In genomic region chr6:6841571-6841970, GRCh38 we compare ENCODE assay signal across 13 cellular contexts.
DNase-seq lines count a peak whose midpoint lies in the region; ATAC-seq and TF ChIP-seq lines count a peak whose summit lies in the region.
"Had no signal": no experiment of that assay in that cellular context is flagged by ENCODE, and none has a peak within 500 bp of the region (broad histone marks: within the 10 kb centered on the region; RNA-seq: fewer than 3 reads in every experiment).

No MANE protein-coding gene starts in this region.

- H3K36me3 ChIP-seq in Loucy (ENCODE audit: insufficient read depth, low read length) (no peaks in the 10 kb centered on the region), endodermal cell (ENCODE audit: control insufficient read depth, insufficient read depth, low read length) (no peaks in the 10 kb centered on the region), hepatocyte (replicated peaks; ENCODE audit: insufficient read depth, low read depth) (no peaks in the 10 kb centered on the region), aorta (ENCODE audit: control insufficient read depth in 1 of 2, insufficient read depth in 2 of 2, low read length in 1 of 2) (no peaks in the 10 kb centered on the region)

- H3K4me2 ChIP-seq in Loucy (ENCODE audit: low read depth, low read length, poor library complexity, severe bottlenecking) (no peak overlapping the region), hepatocyte (no peak overlapping the region)

- no peak overlapping the region for H3K9ac ChIP-seq in Loucy (ENCODE audit: low read depth, low read length, poor library complexity, severe bottlenecking)
- no peak overlapping the region for H3K9ac ChIP-seq in endodermal cell (ENCODE audit: extremely low read depth, low read length, poor library complexity, severe bottlenecking)

- H3K9me3 Mint-ChIP-seq in osteocyte (ENCODE audit: unreplicated experiment) (peaks cover 11% of the 10 kb centered on the region), endodermal cell (peaks cover 8% of the 10 kb centered on the region)

- H3K27me3 Mint-ChIP-seq in osteocyte (ENCODE audit: unreplicated experiment) (peaks cover 23% of the 10 kb centered on the region), endodermal cell (ENCODE audit: insufficient read depth) (peaks cover 26% of the 10 kb centered on the region)

- no peak overlapping the region for H3K27ac Mint-ChIP-seq in osteocyte (ENCODE audit: unreplicated experiment)
- H3K27ac Mint-ChIP-seq in endodermal cell: no peak overlapping the region
- H3K27ac Mint-ChIP-seq: activated T-helper 17 cell treated with anti-CD3 and anti-CD28 coated beads, Interleukin-2, amount 50 U/mL, for 72 hours; nephron progenitor cell had no signal

- WGBS in endodermal cell (ENCODE audit: insufficient coverage in 1 of 2, insufficient read length in 1 of 2), 2 experiments: 85 to 96% methylated on average over 3 of the region's 3 CpGs
- WGBS in hepatocyte (ENCODE audit: low lambda C conversion rate, missing lambda C conversion rate): 87% methylated on average over 3 of the region's 3 CpGs
- 52% methylated on average over 3 of the region's 3 CpGs for WGBS in aorta, 2 donors

- no peaks in the 10 kb centered on the region for H3K36me3 Mint-ChIP-seq in osteocyte (ENCODE audit: unreplicated experiment)
- no peaks in the 10 kb centered on the region for H3K36me3 Mint-ChIP-seq in endodermal cell (ENCODE audit: low read depth)

- H2AFZ ChIP-seq in Loucy (ENCODE audit: low read length) (peak overlapping the region; percentile 5; the same call in 1 of the 2 replicates), hepatocyte (no peak overlapping the region)

- H3K4me3 Mint-ChIP-seq in osteocyte (ENCODE audit: unreplicated experiment) (no peak overlapping the region), endodermal cell (no peak overlapping the region)
- H3K4me3 Mint-ChIP-seq: activated T-helper 17 cell treated with anti-CD3 and anti-CD28 coated beads, Interleukin-2, amount 50 U/mL, for 72 hours; nephron progenitor cell had no signal

- H4K20me1 ChIP-seq in Loucy (ENCODE audit: insufficient read depth, low read length, poor library complexity, severe bottlenecking): no peaks in the 10 kb centered on the region
- no peaks in the 10 kb centered on the region for H4K20me1 ChIP-seq in hepatocyte (ENCODE audit: insufficient read depth, poor library complexity, severe bottlenecking)

- no peaks in the 10 kb centered on the region for H3F3A ChIP-seq in Loucy (ENCODE audit: low read depth)

- no peaks in the 10 kb centered on the region for H3K27me3 ChIP-seq in Loucy (ENCODE audit: insufficient read depth, low read length, poor library complexity, severe bottlenecking)
- peaks cover 25% of the 10 kb centered on the region for H3K27me3 ChIP-seq in endodermal cell (ENCODE audit: control insufficient read depth, insufficient read depth, low read length, poor library complexity, severe bottlenecking)
- H3K27me3 ChIP-seq in hepatocyte: no peaks in the 10 kb centered on the region
- no peaks in the 10 kb centered on the region for H3K27me3 ChIP-seq in aorta (ENCODE audit: control insufficient read depth in 1 of 2, insufficient read depth in 2 of 2, low read length in 1 of 2)

- peaks cover 10% of the 10 kb centered on the region; the same call in 1 of the 2 replicates for H3K9me3 ChIP-seq in Loucy (ENCODE audit: insufficient read depth, low read depth, low read length)
- peaks cover 7% of the 10 kb centered on the region for H3K9me3 ChIP-seq in endodermal cell (ENCODE audit: control insufficient read depth, low read length)
- no peaks in the 10 kb centered on the region for H3K9me3 ChIP-seq in hepatocyte (ENCODE audit: low read depth)
- H3K9me3 ChIP-seq in aorta (ENCODE audit: control insufficient read depth, low read length): peaks cover 1% of the 10 kb centered on the region

- peak; percentile 82 for DNase-seq in DMS 273 (lab: John Stamatoyannopoulos, UW; ENCODE audit: unreplicated experiment)
- peak; percentile 3 for DNase-seq in SHP77 treated with DMSO at 0.1 percent for 48 hours (lab: John Stamatoyannopoulos, UW)
- peak; percentile 54 for DNase-seq in osteocyte (ENCODE audit: extremely low spot score, unreplicated experiment)
- DNase-seq in endodermal cell: no peak
- no peak for DNase-seq in hepatocyte (ENCODE audit: low spot score)
- DNase-seq in aorta: no peak
- DNase-seq: EL, MM.1S, NCI-H2081, nephron progenitor cell had no signal

- no peaks in the 10 kb centered on the region for H3K9me2 ChIP-seq in Loucy (replicated peaks; ENCODE audit: low read depth, low read length)
- H3K9me2 ChIP-seq in hepatocyte (replicated peaks; ENCODE audit: insufficient read depth): no peaks in the 10 kb centered on the region

- H3K4me1 ChIP-seq in Loucy (ENCODE audit: insufficient read depth, low read length, poor library complexity, severe bottlenecking) (peaks cover 8% of the 10 kb centered on the region), endodermal cell (ENCODE audit: control insufficient read depth, insufficient read depth, low read length) (no peaks in the 10 kb centered on the region), hepatocyte (ENCODE audit: insufficient read depth) (peaks cover 8% of the 10 kb centered on the region), aorta (ENCODE audit: control insufficient read depth in 1 of 2, insufficient read depth in 2 of 2, low read length in 2 of 2) (no peaks in the 10 kb centered on the region)

- H3K79me2 ChIP-seq in Loucy (ENCODE audit: insufficient read depth, low read length) (no peaks in the 10 kb centered on the region), hepatocyte (no peaks in the 10 kb centered on the region)

- H3K4me1 Mint-ChIP-seq in osteocyte (ENCODE audit: unreplicated experiment): no peaks in the 10 kb centered on the region
- H3K4me1 Mint-ChIP-seq in endodermal cell: peaks cover 5% of the 10 kb centered on the region
- H3K4me1 Mint-ChIP-seq: activated T-helper 17 cell treated with anti-CD3 and anti-CD28 coated beads, Interleukin-2, amount 50 U/mL, for 72 hours had no signal

- no peak for ATAC-seq in aorta (ENCODE audit: low FRiP score)
- ATAC-seq: activated T-helper 17 cell treated with anti-CD3 and anti-CD28 coated beads, Interleukin-2, amount 50 U/mL, for 72 hours had no signal

- intact Hi-C loops in aorta (cut with DNase I): no loop called here

- H3K27ac ChIP-seq in endodermal cell (ENCODE audit: low read depth, low read length): no peak overlapping the region
- no peak overlapping the region for H3K27ac ChIP-seq in hepatocyte
- H3K27ac ChIP-seq in aorta (ENCODE audit: low read depth in 1 of 2, low read length in 2 of 2): no peak overlapping the region

- no peak overlapping the region for H3K4me3 ChIP-seq in Loucy (ENCODE audit: low read length, poor library complexity, severe bottlenecking)
- no peak overlapping the region for H3K4me3 ChIP-seq in endodermal cell (ENCODE audit: low read length)
- no peak overlapping the region for H3K4me3 ChIP-seq in hepatocyte
- no peak overlapping the region for H3K4me3 ChIP-seq in aorta (ENCODE audit: low read length in 2 of 2)
- H3K4me3 ChIP-seq: lung had no signal

- TF ChIP-seq CTCF in Loucy (conservative IDR thresholded peaks at IDR 0.05; ENCODE audit: low read length): no peak; the same call in 1 of the 2 replicates
- TF ChIP-seq CTCF in osteocyte (IDR thresholded peaks at IDR 0.05): no peak
- TF ChIP-seq CTCF in endodermal cell (conservative IDR thresholded peaks at IDR 0.05): no peak
- TF ChIP-seq CTCF in hepatocyte (IDR thresholded peaks at IDR 0.05; ENCODE audit: poor library complexity): no peak

Comparison
In these comparisons a context has a peak if more than half of its experiments do, and no peak if none do; other contexts are left out.
1. DNase-seq: peak in DMS 273 (single experiment), SHP77 treated with DMSO at 0.1 percent for 48 hours (single experiment) and osteocyte (single experiment); none in endodermal cell (single experiment), hepatocyte (single experiment) and aorta (0 of 2).